ENCODE assay signal across 8 cellular contexts in the genomic region with DNA sequence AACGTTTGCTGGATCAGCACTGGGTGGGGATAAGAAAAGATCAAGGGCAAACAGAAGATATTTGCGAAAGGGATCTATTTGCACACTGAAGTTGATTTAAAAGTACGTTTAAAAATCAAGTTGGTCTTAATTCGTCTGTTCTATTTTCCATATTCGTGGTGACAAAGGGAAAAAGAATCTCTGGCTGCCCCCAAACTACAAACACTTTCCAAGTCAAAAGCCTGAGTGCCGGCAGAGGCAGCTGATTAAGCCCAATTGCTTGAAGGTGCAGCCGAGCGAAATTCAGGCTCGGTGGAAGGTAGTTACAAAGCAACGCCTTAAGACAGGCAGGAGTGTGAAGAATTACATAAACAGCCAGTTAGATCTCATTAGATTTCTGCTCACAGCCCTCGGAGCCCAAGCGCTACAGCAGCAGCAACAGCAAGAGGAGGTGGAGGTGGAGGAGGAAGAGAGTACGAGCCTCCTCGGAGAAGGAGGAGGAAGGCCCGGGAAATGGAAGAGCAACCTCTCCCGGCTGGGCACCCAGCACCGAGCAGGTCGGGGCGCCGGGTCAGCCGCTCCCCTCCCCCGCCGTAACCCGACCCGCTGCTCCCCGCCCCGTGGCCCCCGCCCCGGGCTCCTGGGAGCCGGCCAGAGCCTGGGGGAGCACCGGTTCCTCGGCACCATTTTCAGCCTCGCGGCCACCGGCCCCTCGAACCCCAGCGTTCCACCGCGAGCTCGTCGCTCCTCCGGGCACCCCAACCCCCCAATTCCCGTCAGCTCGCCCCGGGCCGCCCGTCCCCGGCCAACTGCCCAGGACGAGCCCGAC. TPM values are rescaled to one million over a fixed set of nuclear protein-coding genes. Genes with fewer than 3 reads are reported as not detected.
DNase-seq lines count a peak whose midpoint lies in the region; ATAC-seq and TF ChIP-seq lines count a peak whose summit lies in the region.

No MANE protein-coding gene starts in this region.

- H3K36me3 ChIP-seq in ectodermal cell (ENCODE audit: control insufficient read depth, insufficient read depth, low read length) (peaks cover 5% of the 10 kb centered on the region), lung (ENCODE audit: control insufficient read depth in 2 of 2, insufficient read depth in 2 of 2, low read length in 2 of 2) (peaks cover 5 to 7% of the 10 kb centered on the region in 2 donors)

- no peaks in the 10 kb centered on the region for H3K27me3 Mint-ChIP-seq in activated CD4-positive, alpha-beta T cell treated with anti-CD3 and anti-CD28 coated beads, Interleukin-2, amount 10 ng/mL, durations not matched to agents 24 days and 14 days

- intact Hi-C loops in activated CD4-positive, alpha-beta T cell treated with anti-CD3 and anti-CD28 coated beads, Interleukin-2, amount 10 ng/mL, durations not matched to agents 24 days and 14 days (cut with micrococcal nuclease): loop anchor here (5.0 kb wide), 3 partner anchors 37 to 1188 kb away; partner anchors contain the start of genes CACNA1G and SPOP

- H3K9me3 ChIP-seq in ectodermal cell (ENCODE audit: control insufficient read depth, low read length) (no peaks in the 10 kb centered on the region), lung (ENCODE audit: control insufficient read depth in 2 of 2, insufficient read depth in 1 of 2, low read length in 1 of 2) (no peaks in the 10 kb centered on the region)

- H3K27ac ChIP-seq in ectodermal cell (ENCODE audit: insufficient read depth, low read depth, low read length, poor library complexity, severe bottlenecking) (peak overlapping the region; percentile 81), lung (ENCODE audit: low read depth in 1 of 2, low read length in 1 of 2) (peak overlapping the region; percentile 98 to 100)

- H3K9me3 Mint-ChIP-seq in activated CD4-positive, alpha-beta T cell treated with anti-CD3 and anti-CD28 coated beads, Interleukin-2, amount 10 ng/mL, durations not matched to agents 24 days and 14 days: no peaks in the 10 kb centered on the region

- peak overlapping the region; percentile 97 for H3K4me3 Mint-ChIP-seq in activated CD4-positive, alpha-beta T cell treated with anti-CD3 and anti-CD28 coated beads, Interleukin-2, amount 10 ng/mL, durations not matched to agents 24 days and 14 days

- DNase-seq in NCI-H345 (lab: John Stamatoyannopoulos, UW) (peak; percentile 37), lung (ENCODE audit: low spot score) (peak; percentile 61), NCI-H446 treated with DMSO at 0.1 percent for 48 hours (lab: John Stamatoyannopoulos, UW) (no peak)
- peak; percentile 85 for DNase-seq in activated CD4-positive, alpha-beta T cell treated with anti-CD3 and anti-CD28 coated beads, Interleukin-2, amount 10 ng/mL, durations not matched to agents 24 days and 14 days
- peak in 2 of 3 donors; percentile 11 to 28 for DNase-seq in stimulated activated CD4-positive, alpha-beta T cell treated with anti-CD3 and anti-CD28 coated beads, TNF-alpha, amount 100 ng/mL, for 1 hour (ENCODE audit: low read depth in 3 of 3, low spot score in 1 of 3)

- H3K4me1 Mint-ChIP-seq in activated CD4-positive, alpha-beta T cell treated with anti-CD3 and anti-CD28 coated beads, Interleukin-2, amount 10 ng/mL, durations not matched to agents 24 days and 14 days: peaks cover 44% of the 10 kb centered on the region

- TF ChIP-seq CTCF in lung (IDR thresholded peaks at IDR 0.05; ENCODE audit: control extremely low read depth, extremely low read depth): no peak

- peaks cover 22% of the 10 kb centered on the region for H3K36me3 Mint-ChIP-seq in activated CD4-positive, alpha-beta T cell treated with anti-CD3 and anti-CD28 coated beads, Interleukin-2, amount 10 ng/mL, durations not matched to agents 24 days and 14 days (ENCODE audit: low read depth)

- H3K4me3 ChIP-seq in ectodermal cell (ENCODE audit: insufficient read depth, low read depth, low read length) (peak overlapping the region; percentile 84), lung (peak overlapping the region; percentile 92)

- peak overlapping the region; percentile 91 for H3K27ac Mint-ChIP-seq in activated CD4-positive, alpha-beta T cell treated with anti-CD3 and anti-CD28 coated beads, Interleukin-2, amount 10 ng/mL, durations not matched to agents 24 days and 14 days

- H3K4me1 ChIP-seq in ectodermal cell (ENCODE audit: control insufficient read depth, insufficient read depth, low read length) (peaks cover 17% of the 10 kb centered on the region), lung (ENCODE audit: control insufficient read depth in 2 of 2, insufficient read depth in 2 of 2, low read length in 2 of 2) (peaks cover 0 to 12% of the 10 kb centered on the region in 2 donors)

- WGBS in ectodermal cell, 2 experiments: 0% methylated on average over 50 of the region's 50 CpGs
- WGBS in lung, 2 donors: 1% methylated on average over 32 to 50 of the region's 50 CpGs

- H3K27me3 ChIP-seq in ectodermal cell (ENCODE audit: control insufficient read depth, insufficient read depth, low read length, poor library complexity, severe bottlenecking): no peaks in the 10 kb centered on the region
- H3K27me3 ChIP-seq in lung (ENCODE audit: control insufficient read depth, insufficient read depth): no peaks in the 10 kb centered on the region

- peak; percentile 20 for TF ChIP-seq POLR2A in GM18505 (IDR thresholded peaks at IDR 0.05; ENCODE audit: borderline replicate concordance, extremely low read depth, insufficient read depth, insufficient read length)

- peak; percentile 23 for ATAC-seq in GM18505 (IDR thresholded peaks at IDR 0.05; ENCODE audit: unreplicated experiment)
- ATAC-seq in HG02885 (IDR thresholded peaks at IDR 0.05; ENCODE audit: poor library complexity, unreplicated experiment): peak; percentile 19
- no peak for ATAC-seq in lung (ENCODE audit: insufficient read depth, low FRiP score)

RNA-seq across cellular contexts. Expression of gene TOB1, which starts 0.9 kb away (rescaled TPM):
- 29.0 and 30.1 TPM in 2 replicates for total RNA-seq in activated CD4-positive, alpha-beta T cell treated with anti-CD3 and anti-CD28 coated beads, Interleukin-2, amount 10 ng/mL, durations not matched to agents 24 days and 14 days
- polyA plus RNA-seq in ectodermal cell (2013, experiment 1 of 4): 48.7 TPM
- 41.8 TPM for polyA plus RNA-seq in ectodermal cell (2013, experiment 2 of 4)
- polyA plus RNA-seq in ectodermal cell (2013, experiment 3 of 4): 34.3 TPM
- 37.5 TPM for polyA plus RNA-seq in ectodermal cell (2013, experiment 4 of 4)
- total RNA-seq in lung: 10 to 100 TPM; 28.4 to 75.5 TPM
- 10 to 100 TPM; 15.3 to 30.5 TPM for polyA plus RNA-seq in lung

RNA-seq across cellular contexts. Expression of gene WFIKKN2, which starts 29.9 kb away (rescaled TPM):
- not detected in 2 replicates for total RNA-seq in activated CD4-positive, alpha-beta T cell treated with anti-CD3 and anti-CD28 coated beads, Interleukin-2, amount 10 ng/mL, durations not matched to agents 24 days and 14 days
- polyA plus RNA-seq in ectodermal cell (2013, experiment 1 of 4): not detected
- polyA plus RNA-seq in ectodermal cell (2013, experiment 2 of 4): not detected
- polyA plus RNA-seq in ectodermal cell (2013, experiment 3 of 4): 0.05 TPM
- 0.12 TPM for polyA plus RNA-seq in ectodermal cell (2013, experiment 4 of 4)
- under 1 TPM; 0.06 to 0.31 TPM for total RNA-seq in lung
- polyA plus RNA-seq in lung: under 1 TPM; 0.01 to 0.20 TPM
